1 cellular context compared by ENCODE assay signal in the genomic region with DNA sequence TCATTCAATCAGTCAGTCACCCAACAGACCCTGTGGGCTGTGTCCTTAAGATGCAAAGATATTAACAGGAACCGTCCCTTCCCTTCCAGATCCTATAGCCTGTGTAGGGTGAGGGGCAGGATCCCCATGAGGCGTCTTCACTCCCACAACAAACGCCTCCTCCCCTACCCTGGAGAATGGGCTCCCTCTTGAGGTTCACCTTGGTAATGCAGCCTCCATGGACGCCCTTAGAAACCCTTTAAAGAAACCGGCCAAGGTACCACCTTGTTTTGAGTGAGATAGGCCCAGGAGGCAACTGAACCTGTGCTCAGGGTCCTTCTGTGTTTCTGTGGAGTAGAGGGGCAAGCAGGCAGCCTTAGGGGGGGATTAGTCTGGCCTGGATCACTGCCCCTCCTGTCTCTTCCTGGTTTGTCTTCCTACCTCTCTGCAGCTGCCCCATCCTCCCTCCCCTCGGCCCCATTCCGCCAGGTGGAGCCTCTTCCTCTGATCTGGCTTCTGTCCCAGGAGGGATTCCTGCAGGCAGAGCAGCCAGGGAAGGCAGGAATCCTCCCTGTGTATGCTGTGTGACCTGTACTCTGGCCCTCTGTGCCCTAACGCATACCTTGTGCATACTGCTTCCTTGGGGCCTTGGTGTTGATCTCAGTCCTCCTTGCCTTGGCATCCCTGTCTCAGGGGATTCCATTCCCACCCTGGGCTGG.
A peak's percentile ranks its signal among the peaks of the same experiment; 100 is the strongest.
TF ChIP-seq lines count a peak whose summit lies in the region.

No MANE protein-coding gene starts in this region.

TF ChIP-seq in HEK293, 187 proteins besides CTCF, POLR2A, EP300 and RAD21 (continued from another document and continues in another):
- no peak for TF ChIP-seq ZNF335 (tag by site-specific recombination; conservative IDR thresholded peaks at IDR 0.05)
- TF ChIP-seq ZNF626 (tag by site-specific recombination; IDR thresholded peaks at IDR 0.05), result no peak
- no peak for TF ChIP-seq GLIS2 (tag by site-specific recombination; IDR thresholded peaks at IDR 0.05)
- TF ChIP-seq, protein P1, sequence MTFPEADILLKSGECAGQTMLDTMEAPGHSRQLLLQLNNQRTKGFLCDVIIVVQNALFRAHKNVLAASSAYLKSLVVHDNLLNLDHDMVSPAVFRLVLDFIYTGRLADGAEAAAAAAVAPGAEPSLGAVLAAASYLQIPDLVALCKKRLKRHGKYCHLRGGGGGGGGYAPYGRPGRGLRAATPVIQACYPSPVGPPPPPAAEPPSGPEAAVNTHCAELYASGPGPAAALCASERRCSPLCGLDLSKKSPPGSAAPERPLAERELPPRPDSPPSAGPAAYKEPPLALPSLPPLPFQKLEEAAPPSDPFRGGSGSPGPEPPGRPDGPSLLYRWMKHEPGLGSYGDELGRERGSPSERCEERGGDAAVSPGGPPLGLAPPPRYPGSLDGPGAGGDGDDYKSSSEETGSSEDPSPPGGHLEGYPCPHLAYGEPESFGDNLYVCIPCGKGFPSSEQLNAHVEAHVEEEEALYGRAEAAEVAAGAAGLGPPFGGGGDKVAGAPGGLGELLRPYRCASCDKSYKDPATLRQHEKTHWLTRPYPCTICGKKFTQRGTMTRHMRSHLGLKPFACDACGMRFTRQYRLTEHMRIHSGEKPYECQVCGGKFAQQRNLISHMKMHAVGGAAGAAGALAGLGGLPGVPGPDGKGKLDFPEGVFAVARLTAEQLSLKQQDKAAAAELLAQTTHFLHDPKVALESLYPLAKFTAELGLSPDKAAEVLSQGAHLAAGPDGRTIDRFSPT (tag by site-specific recombination; IDR thresholded peaks at IDR 0.05), result no peak
- no peak for TF ChIP-seq ZSCAN18 (tag by site-specific recombination; IDR thresholded peaks at IDR 0.05)
- TF ChIP-seq ZNF114 (tag by site-specific recombination; IDR thresholded peaks at IDR 0.05), result no peak
- TF ChIP-seq ZSCAN4 (tag by site-specific recombination; IDR thresholded peaks at IDR 0.05), result no peak
- no peak for TF ChIP-seq SALL2 (tag by site-specific recombination; IDR thresholded peaks at IDR 0.05; ENCODE audit: borderline replicate concordance)
- TF ChIP-seq ZNF354C (tag by site-specific recombination; IDR thresholded peaks at IDR 0.05; ENCODE audit: borderline replicate concordance, low read depth), result no peak
- TF ChIP-seq, protein P2, sequence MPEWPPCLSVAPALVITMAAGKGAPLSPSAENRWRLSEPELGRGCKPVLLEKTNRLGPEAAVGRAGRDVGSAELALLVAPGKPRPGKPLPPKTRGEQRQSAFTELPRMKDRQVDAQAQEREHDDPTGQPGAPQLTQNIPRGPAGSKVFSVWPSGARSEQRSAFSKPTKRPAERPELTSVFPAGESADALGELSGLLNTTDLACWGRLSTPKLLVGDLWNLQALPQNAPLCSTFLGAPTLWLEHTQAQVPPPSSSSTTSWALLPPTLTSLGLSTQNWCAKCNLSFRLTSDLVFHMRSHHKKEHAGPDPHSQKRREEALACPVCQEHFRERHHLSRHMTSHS (tag by site-specific recombination; IDR thresholded peaks at IDR 0.05), result no peak
- TF ChIP-seq ZNF654 (tag by site-specific recombination; IDR thresholded peaks at IDR 0.05; ENCODE audit: low read depth), result peak; percentile 87
- TF ChIP-seq, protein P3, sequence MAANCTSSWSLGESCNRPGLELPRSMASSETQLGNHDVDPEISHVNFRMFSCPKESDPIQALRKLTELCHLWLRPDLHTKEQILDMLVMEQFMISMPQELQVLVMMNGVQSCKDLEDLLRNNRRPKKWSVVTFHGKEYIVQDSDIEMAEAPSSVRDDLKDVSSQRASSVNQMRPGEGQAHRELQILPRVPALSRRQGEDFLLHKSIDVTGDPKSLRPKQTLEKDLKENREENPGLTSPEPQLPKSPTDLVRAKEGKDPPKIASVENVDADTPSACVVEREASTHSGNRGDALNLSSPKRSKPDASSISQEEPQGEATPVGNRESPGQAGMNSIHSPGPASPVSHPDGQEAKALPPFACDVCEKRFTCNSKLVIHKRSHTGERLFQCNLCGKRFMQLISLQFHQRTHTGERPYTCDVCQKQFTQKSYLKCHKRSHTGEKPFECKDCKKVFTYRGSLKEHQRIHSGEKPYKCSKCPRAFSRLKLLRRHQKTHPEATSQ (tag by site-specific recombination; IDR thresholded peaks at IDR 0.05), result no peak
- TF ChIP-seq ZNF473 (tag by site-specific recombination; IDR thresholded peaks at IDR 0.05), result no peak
- TF ChIP-seq, protein P4, sequence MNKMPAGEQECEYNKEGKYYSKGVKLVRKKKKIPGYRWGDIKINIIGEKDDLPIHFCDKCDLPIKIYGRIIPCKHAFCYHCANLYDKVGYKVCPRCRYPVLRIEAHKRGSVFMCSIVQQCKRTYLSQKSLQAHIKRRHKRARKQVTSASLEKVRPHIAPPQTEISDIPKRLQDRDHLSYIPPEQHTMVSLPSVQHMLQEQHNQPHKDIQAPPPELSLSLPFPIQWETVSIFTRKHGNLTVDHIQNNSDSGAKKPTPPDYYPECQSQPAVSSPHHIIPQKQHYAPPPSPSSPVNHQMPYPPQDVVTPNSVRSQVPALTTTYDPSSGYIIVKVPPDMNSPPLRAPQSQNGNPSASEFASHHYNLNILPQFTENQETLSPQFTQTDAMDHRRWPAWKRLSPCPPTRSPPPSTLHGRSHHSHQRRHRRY (tag by site-specific recombination; IDR thresholded peaks at IDR 0.05), result no peak
- TF ChIP-seq ZNF169 (tag by site-specific recombination; IDR thresholded peaks at IDR 0.05), result no peak
- TF ChIP-seq ZBTB1 (tag by site-specific recombination; IDR thresholded peaks at IDR 0.05), result no peak
- TF ChIP-seq, protein P5, sequence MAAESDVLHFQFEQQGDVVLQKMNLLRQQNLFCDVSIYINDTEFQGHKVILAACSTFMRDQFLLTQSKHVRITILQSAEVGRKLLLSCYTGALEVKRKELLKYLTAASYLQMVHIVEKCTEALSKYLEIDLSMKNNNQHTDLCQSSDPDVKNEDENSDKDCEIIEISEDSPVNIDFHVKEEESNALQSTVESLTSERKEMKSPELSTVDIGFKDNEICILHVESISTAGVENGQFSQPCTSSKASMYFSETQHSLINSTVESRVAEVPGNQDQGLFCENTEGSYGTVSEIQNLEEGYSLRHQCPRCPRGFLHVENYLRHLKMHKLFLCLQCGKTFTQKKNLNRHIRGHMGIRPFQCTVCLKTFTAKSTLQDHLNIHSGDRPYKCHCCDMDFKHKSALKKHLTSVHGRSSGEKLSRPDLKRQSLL (tag by site-specific recombination; IDR thresholded peaks at IDR 0.05), result no peak
- no peak for TF ChIP-seq ZNF155 (tag by site-specific recombination; IDR thresholded peaks at IDR 0.05)
- no peak for TF ChIP-seq MEIS1 (CRISPR knock-in tag; IDR thresholded peaks at IDR 0.05; ENCODE audit: borderline replicate concordance)
- no peak for TF ChIP-seq ZNF157 (tag by site-specific recombination; IDR thresholded peaks at IDR 0.05)
- TF ChIP-seq MZF1 (tag by site-specific recombination; IDR thresholded peaks at IDR 0.05; ENCODE audit: borderline replicate concordance), result peak; percentile 27; the same call in 1 of the 2 replicates
- no peak for TF ChIP-seq ZNF792 (tag by site-specific recombination; IDR thresholded peaks at IDR 0.05)
- TF ChIP-seq SCRT1 (tag by site-specific recombination; IDR thresholded peaks at IDR 0.05; ENCODE audit: borderline replicate concordance), result no peak
- no peak for TF ChIP-seq ZNF560 (tag by site-specific recombination; IDR thresholded peaks at IDR 0.05; ENCODE audit: borderline replicate concordance)
- peak; percentile 72 for TF ChIP-seq EGR2 (tag by site-specific recombination; IDR thresholded peaks at IDR 0.05; ENCODE audit: low read depth)
- TF ChIP-seq ZNF138 (tag by site-specific recombination; IDR thresholded peaks at IDR 0.05; ENCODE audit: borderline replicate concordance), result no peak
- TF ChIP-seq IKZF3 (tag by site-specific recombination; IDR thresholded peaks at IDR 0.05), result no peak
- no peak for TF ChIP-seq ZNF23 (tag by site-specific recombination; IDR thresholded peaks at IDR 0.05; ENCODE audit: borderline replicate concordance)
- TF ChIP-seq REST (tag by site-specific recombination; IDR thresholded peaks at IDR 0.05), result no peak
- TF ChIP-seq, protein P6, sequence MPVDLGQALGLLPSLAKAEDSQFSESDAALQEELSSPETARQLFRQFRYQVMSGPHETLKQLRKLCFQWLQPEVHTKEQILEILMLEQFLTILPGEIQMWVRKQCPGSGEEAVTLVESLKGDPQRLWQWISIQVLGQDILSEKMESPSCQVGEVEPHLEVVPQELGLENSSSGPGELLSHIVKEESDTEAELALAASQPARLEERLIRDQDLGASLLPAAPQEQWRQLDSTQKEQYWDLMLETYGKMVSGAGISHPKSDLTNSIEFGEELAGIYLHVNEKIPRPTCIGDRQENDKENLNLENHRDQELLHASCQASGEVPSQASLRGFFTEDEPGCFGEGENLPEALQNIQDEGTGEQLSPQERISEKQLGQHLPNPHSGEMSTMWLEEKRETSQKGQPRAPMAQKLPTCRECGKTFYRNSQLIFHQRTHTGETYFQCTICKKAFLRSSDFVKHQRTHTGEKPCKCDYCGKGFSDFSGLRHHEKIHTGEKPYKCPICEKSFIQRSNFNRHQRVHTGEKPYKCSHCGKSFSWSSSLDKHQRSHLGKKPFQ (tag by site-specific recombination; IDR thresholded peaks at IDR 0.05), result no peak
- peak; percentile 41 for TF ChIP-seq SP7 (tag by site-specific recombination; IDR thresholded peaks at IDR 0.05)
- no peak for TF ChIP-seq ZNF660 (tag by site-specific recombination; IDR thresholded peaks at IDR 0.05)
- TF ChIP-seq ZFP3 (tag by site-specific recombination; IDR thresholded peaks at IDR 0.05; ENCODE audit: low read depth), result no peak
- no peak for TF ChIP-seq ZNF777 (tag by site-specific recombination; IDR thresholded peaks at IDR 0.05; ENCODE audit: borderline replicate concordance)
- TF ChIP-seq ZNF610 (tag by site-specific recombination; IDR thresholded peaks at IDR 0.05; ENCODE audit: borderline replicate concordance), result no peak
- TF ChIP-seq ZNF747 (tag by site-specific recombination; IDR thresholded peaks at IDR 0.05), result no peak
- TF ChIP-seq ZNF223 (tag by site-specific recombination; IDR thresholded peaks at IDR 0.05), result no peak
- TF ChIP-seq ZNF629 (tag by site-specific recombination; IDR thresholded peaks at IDR 0.05), result no peak
- TF ChIP-seq ZNF280D (tag by site-specific recombination; IDR thresholded peaks at IDR 0.05), result no peak
